Comparison of ENCODE assay signal across 1 cellular context in the genomic region with DNA sequence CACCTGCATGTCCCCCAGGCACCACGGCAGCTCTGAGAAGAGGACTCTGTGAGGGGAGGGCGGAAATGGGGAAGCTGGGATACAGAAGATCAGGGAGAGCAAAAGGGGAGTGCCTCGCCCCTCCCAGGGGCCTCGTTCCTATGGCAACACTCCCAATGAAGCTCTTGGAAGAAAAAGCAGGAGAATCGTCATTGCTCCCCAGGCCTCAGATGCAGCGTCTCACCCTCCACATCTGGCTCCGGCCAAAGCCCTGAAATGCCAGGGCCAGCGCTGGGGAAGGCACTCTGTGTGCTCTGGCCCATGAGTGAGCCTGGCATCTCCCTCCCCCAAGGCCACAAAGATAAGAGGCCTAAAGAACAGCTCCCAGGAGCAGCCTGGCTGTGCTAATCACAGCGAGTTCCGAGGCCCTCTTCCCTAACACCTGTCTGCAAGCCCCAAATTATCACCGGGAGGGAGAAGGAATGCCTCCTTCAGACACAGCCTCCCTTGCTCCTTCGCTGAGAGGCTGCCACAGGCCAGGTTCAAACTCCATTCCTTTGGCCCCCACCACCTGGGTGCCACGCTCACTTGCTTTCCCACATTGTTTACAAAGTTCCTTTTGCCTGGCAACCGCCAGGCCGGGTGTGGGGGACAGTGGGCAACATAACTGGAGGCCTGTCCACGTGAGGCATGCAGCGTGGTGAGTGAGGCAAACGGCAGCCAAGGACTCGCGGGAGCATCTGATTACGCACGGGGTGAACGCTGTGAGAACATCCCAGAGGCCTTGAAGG.
TF ChIP-seq lines count a peak whose summit lies in the region.

No MANE protein-coding gene starts in this region.

TF ChIP-seq in K562, 482 proteins besides CTCF, POLR2A, EP300 and RAD21 (continued from another document and continues in another):
- TF ChIP-seq THAP7 (CRISPR knock-in tag; IDR thresholded peaks at IDR 0.05) (no peak), CBX8 (IDR thresholded peaks at IDR 0.05; ENCODE audit: borderline replicate concordance, extremely low read depth, low read depth, low read length, poor library complexity, severe bottlenecking) (no peak), TBP (optimal IDR thresholded peaks at IDR 0.05; ENCODE audit: low read depth, low read length) (no peak), BMI1 (IDR thresholded peaks at IDR 0.05; ENCODE audit: low read length) (0 out of 2 replicates have a peak, but pooled peaks have one; percentile 58), SMARCA4 (IDR thresholded peaks at IDR 0.05) (no peak), RBM14 (IDR thresholded peaks at IDR 0.05; ENCODE audit: borderline replicate concordance, insufficient read depth, low read depth, low read length) (no peak), ELF4 (CRISPR knock-in tag; IDR thresholded peaks at IDR 0.05) (no peak), HSF4 (CRISPR knock-in tag; IDR thresholded peaks at IDR 0.05; ENCODE audit: borderline replicate concordance) (no peak), JUNB (CRISPR knock-in tag; conservative IDR thresholded peaks at IDR 0.05) (no peak), KAT7 (CRISPR knock-in tag; IDR thresholded peaks at IDR 0.05; ENCODE audit: borderline replicate concordance) (no peak; the same call in 1 of the 2 replicates), ARNT (IDR thresholded peaks at IDR 0.05) (no peak), SP2 (IDR thresholded peaks at IDR 0.05; ENCODE audit: extremely low read depth, low read depth, low read length, poor library complexity, severe bottlenecking) (no peak), HNRNPH1 (optimal IDR thresholded peaks at IDR 0.05; ENCODE audit: low read depth, low read length) (no peak), ZNF655 (CRISPR knock-in tag; IDR thresholded peaks at IDR 0.05) (no peak), PURB (CRISPR knock-in tag; IDR thresholded peaks at IDR 0.05; ENCODE audit: low read depth) (no peak), HDGF (IDR thresholded peaks at IDR 0.05) (no peak), HMGN3 (IDR thresholded peaks at IDR 0.05; ENCODE audit: borderline replicate concordance, extremely low read depth, insufficient read length, low read depth, low read length) (peak; percentile 17), ZNF583 (CRISPR knock-in tag; IDR thresholded peaks at IDR 0.05) (no peak), ZNF282 (CRISPR knock-in tag; IDR thresholded peaks at IDR 0.05) (no peak), TRIM25 (IDR thresholded peaks at IDR 0.05; ENCODE audit: borderline replicate concordance) (no peak), TAF1 (IDR thresholded peaks at IDR 0.05; ENCODE audit: control insufficient read depth, extremely low read depth, insufficient read depth, low read length, severe bottlenecking) (no peak), MAFG (tag; conservative IDR thresholded peaks at IDR 0.05) (no peak), IRF1 (CRISPR knock-in tag; IDR thresholded peaks at IDR 0.05; ENCODE audit: borderline replicate concordance) (no peak), TARDBP (IDR thresholded peaks at IDR 0.05) (no peak), MTA3 (IDR thresholded peaks at IDR 0.05; ENCODE audit: borderline replicate concordance) (no peak), ARID3B (CRISPR knock-in tag; IDR thresholded peaks at IDR 0.05; ENCODE audit: borderline replicate concordance) (no peak), ETV5 (CRISPR knock-in tag; IDR thresholded peaks at IDR 0.05; ENCODE audit: low read depth) (no peak), E2F3 (CRISPR knock-in tag; IDR thresholded peaks at IDR 0.05) (peak; percentile 26; the same call in 1 of the 2 replicates), FIP1L1 (IDR thresholded peaks at IDR 0.05; ENCODE audit: low read depth, low read length, poor library complexity, severe bottlenecking) (no peak), HEY1 (CRISPR knock-in tag; IDR thresholded peaks at IDR 0.05; ENCODE audit: borderline replicate concordance) (no peak), ZNF551 (CRISPR knock-in tag; IDR thresholded peaks at IDR 0.05) (no peak), NFATC3 (IDR thresholded peaks at IDR 0.05) (no peak), TEAD1 (CRISPR knock-in tag; IDR thresholded peaks at IDR 0.05) (peak in 1 of 2 experiments; percentile 64; a peak in 1 of 4 replicates), ADNP (tag; IDR thresholded peaks at IDR 0.05) (no peak), EP400 (IDR thresholded peaks at IDR 0.05) (no peak), TSC22D4 (tag; IDR thresholded peaks at IDR 0.05) (no peak), SMARCE1 (IDR thresholded peaks at IDR 0.05) (no peak), CTBP1 (IDR thresholded peaks at IDR 0.05; ENCODE audit: borderline replicate concordance) (peak; percentile 39; the same call in 1 of the 2 replicates), CSDE1 (IDR thresholded peaks at IDR 0.05) (no peak), ILK (tag; IDR thresholded peaks at IDR 0.05; ENCODE audit: borderline replicate concordance, low read depth) (no peak), SNAPC5 (CRISPR knock-in tag; IDR thresholded peaks at IDR 0.05) (no peak), ZNF175 (CRISPR knock-in tag; IDR thresholded peaks at IDR 0.05; ENCODE audit: low read depth) (peak; percentile 54; the same call in 1 of the 2 replicates), MYNN (IDR thresholded peaks at IDR 0.05) (no peak), MYNN (CRISPR knock-in tag; IDR thresholded peaks at IDR 0.05) (no peak), SMARCA5 (IDR thresholded peaks at IDR 0.05) (no peak), RBBP5 (IDR thresholded peaks at IDR 0.05; ENCODE audit: borderline replicate concordance, insufficient read depth, low read length, poor library complexity, severe bottlenecking) (no peak), ZNF239 (CRISPR knock-in tag; IDR thresholded peaks at IDR 0.05) (no peak), POLR3G (IDR thresholded peaks at IDR 0.05; ENCODE audit: extremely low read depth, insufficient read length, insufficient replicate concordance) (no peak), SUPT5H (IDR thresholded peaks at IDR 0.05) (no peak), ZNF140 (CRISPR knock-in tag; IDR thresholded peaks at IDR 0.05) (no peak), ESRRB (CRISPR knock-in tag; IDR thresholded peaks at IDR 0.05; ENCODE audit: borderline replicate concordance) (no peak), RFX1 (IDR thresholded peaks at IDR 0.05) (peak; percentile 95), SLC30A9 (CRISPR knock-in tag; IDR thresholded peaks at IDR 0.05) (no peak), KHSRP (IDR thresholded peaks at IDR 0.05) (no peak), ZBTB33 (CRISPR knock-in tag; IDR thresholded peaks at IDR 0.05) (no peak)
- TF ChIP-seq, protein P1, sequence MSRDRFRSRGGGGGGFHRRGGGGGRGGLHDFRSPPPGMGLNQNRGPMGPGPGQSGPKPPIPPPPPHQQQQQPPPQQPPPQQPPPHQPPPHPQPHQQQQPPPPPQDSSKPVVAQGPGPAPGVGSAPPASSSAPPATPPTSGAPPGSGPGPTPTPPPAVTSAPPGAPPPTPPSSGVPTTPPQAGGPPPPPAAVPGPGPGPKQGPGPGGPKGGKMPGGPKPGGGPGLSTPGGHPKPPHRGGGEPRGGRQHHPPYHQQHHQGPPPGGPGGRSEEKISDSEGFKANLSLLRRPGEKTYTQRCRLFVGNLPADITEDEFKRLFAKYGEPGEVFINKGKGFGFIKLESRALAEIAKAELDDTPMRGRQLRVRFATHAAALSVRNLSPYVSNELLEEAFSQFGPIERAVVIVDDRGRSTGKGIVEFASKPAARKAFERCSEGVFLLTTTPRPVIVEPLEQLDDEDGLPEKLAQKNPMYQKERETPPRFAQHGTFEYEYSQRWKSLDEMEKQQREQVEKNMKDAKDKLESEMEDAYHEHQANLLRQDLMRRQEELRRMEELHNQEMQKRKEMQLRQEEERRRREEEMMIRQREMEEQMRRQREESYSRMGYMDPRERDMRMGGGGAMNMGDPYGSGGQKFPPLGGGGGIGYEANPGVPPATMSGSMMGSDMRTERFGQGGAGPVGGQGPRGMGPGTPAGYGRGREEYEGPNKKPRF (IDR thresholded peaks at IDR 0.05; ENCODE audit: low read depth, low read length) = no peak
- TF ChIP-seq, protein P2, sequence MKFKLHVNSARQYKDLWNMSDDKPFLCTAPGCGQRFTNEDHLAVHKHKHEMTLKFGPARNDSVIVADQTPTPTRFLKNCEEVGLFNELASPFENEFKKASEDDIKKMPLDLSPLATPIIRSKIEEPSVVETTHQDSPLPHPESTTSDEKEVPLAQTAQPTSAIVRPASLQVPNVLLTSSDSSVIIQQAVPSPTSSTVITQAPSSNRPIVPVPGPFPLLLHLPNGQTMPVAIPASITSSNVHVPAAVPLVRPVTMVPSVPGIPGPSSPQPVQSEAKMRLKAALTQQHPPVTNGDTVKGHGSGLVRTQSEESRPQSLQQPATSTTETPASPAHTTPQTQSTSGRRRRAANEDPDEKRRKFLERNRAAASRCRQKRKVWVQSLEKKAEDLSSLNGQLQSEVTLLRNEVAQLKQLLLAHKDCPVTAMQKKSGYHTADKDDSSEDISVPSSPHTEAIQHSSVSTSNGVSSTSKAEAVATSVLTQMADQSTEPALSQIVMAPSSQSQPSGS (CRISPR knock-in tag; IDR thresholded peaks at IDR 0.05) = no peak
